In the genomic region with DNA sequence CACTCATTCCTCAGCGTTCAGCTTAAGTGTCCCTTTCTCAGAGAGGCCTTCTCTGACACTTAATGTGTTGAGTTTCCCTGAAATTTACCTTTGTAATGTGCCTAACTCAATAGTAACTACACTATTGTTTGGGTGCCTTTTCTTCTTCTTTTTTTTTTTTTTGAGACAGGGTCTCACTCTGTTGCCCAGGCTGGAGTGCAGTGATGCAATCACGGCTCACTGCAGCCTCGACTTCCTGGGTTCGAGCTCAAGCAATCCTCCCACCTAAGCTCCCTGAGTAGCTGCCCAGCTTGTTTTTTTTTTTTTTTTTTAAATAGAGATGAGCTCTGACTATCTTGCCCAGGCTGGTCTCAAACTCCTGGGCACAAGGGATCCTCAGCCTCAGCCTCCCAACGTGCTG, we compare ENCODE assay signal across 36 cellular contexts.
"Had no signal": no experiment of that assay in that cellular context is flagged by ENCODE, and none has a peak within 500 bp of the region (broad histone marks: within the 10 kb centered on the region; RNA-seq: fewer than 3 reads in every experiment).

No MANE protein-coding gene starts in this region.

- H3K27me3 ChIP-seq: adrenal gland, body of pancreas, brain microvascular endothelial cell, breast epithelium had no signal

- FAIRE-seq: astrocyte, colon, TTC549 had no signal

- H3K4me3 ChIP-seq: adrenal gland, body of pancreas, breast epithelium had no signal

- H3K36me3 Mint-ChIP-seq: activated CD4-positive, alpha-beta memory T cell treated with anti-CD3 and anti-CD28 coated beads for 36 hours; activated naive CD4-positive, alpha-beta T cell treated with anti-CD3 and anti-CD28 coated beads, Interleukin-2, amount 50 U/mL, for 72 hours; activated naive CD8-positive, alpha-beta T cell treated with anti-CD3 and anti-CD28 coated beads for 36 hours had no signal

- H3K36me3 ChIP-seq: brain microvascular endothelial cell, breast epithelium had no signal

- DNase-seq: activated CD4-positive, alpha-beta memory T cell treated with anti-CD3 and anti-CD28 coated beads for 36 hours; activated CD4-positive, alpha-beta T cell treated with anti-CD3 and anti-CD28 coated beads for 1 hour; activated CD4-positive, alpha-beta T cell treated with anti-CD3 and anti-CD28 coated beads for 36 hours; activated CD4-positive, alpha-beta T cell treated with anti-CD3 and anti-CD28 coated beads for 48 hours; activated CD4-positive, alpha-beta T cell treated with anti-CD3 and anti-CD28 coated beads, Interleukin-2, amount 10 ng/mL, durations not matched to agents 7 days and 5 days; activated CD4-positive, CD25-positive, alpha-beta regulatory T cell; activated CD8-positive, alpha-beta memory T cell treated with anti-CD3 and anti-CD28 coated beads, Interleukin-2, amount 50 U/mL, for 4 hours; activated CD8-positive, alpha-beta T cell treated with anti-CD3 and anti-CD28 coated beads for 36 hours; activated effector memory CD4-positive, alpha-beta T cell treated with anti-CD3 and anti-CD28 coated beads, Interleukin-2, amount 50 U/mL, for 16 hours; activated gamma-delta T cell treated with Interleukin-2 at 50 U/mL for 16 hours; activated naive CD4-positive, alpha-beta T cell; activated naive CD4-positive, alpha-beta T cell treated with anti-CD3 and anti-CD28 coated beads for 36 hours; activated naive CD4-positive, alpha-beta T cell treated with anti-CD3 and anti-CD28 coated beads, Interleukin-2, amount 50 U/mL, for 16 hours; activated naive CD8-positive, alpha-beta T cell treated with anti-CD3 and anti-CD28 coated beads for 36 hours; activated T-cell treated with anti-CD3 and anti-CD28 coated beads for 4 hours; activated T-cell treated with anti-CD3 and anti-CD28 coated beads, Interleukin-2, amount 50 U/mL, for 1 hour; activated T-cell treated with anti-CD3 and anti-CD28 coated beads, Interleukin-2, amount 50 U/mL, for 4 hours; activated T-cell treated with anti-CD3 and anti-CD28 coated beads, Interleukin-2, amount 50 U/mL, for 72 hours; adrenal gland; amniotic stem cell; aorta; body of pancreas; brain microvascular endothelial cell; central memory CD4-positive, alpha-beta T cell; T-helper 2 cell; T-helper 9 cell had no signal

- H3K27ac Mint-ChIP-seq: activated CD4-positive, alpha-beta memory T cell treated with anti-CD3 and anti-CD28 coated beads for 36 hours; activated CD4-positive, alpha-beta T cell treated with anti-CD3 and anti-CD28 coated beads for 36 hours; activated CD4-positive, alpha-beta T cell treated with anti-CD3 and anti-CD28 coated beads, Interleukin-2, amount 10 ng/mL, durations not matched to agents 7 days and 5 days; activated CD8-positive, alpha-beta T cell treated with anti-CD3 and anti-CD28 coated beads for 36 hours; activated naive CD4-positive, alpha-beta T cell treated with anti-CD3 and anti-CD28 coated beads for 36 hours; activated naive CD8-positive, alpha-beta T cell treated with anti-CD3 and anti-CD28 coated beads for 36 hours; activated T-cell treated with anti-CD3 and anti-CD28 coated beads, Interleukin-2, amount 50 U/mL, for 72 hours; activated T-helper 1 cell treated with anti-CD3 and anti-CD28 coated beads, Interleukin-12 subunit alpha, Interleukin-12 subunit beta, Interleukin-2, Interleukin-4 antibody, amounts not matched to agents 30 ng/mL and 10 ng/mL and 1 ng/mL, durations not matched to agents 14 hours and 24 hours and 36 hours; activated T-helper 17 cell treated with anti-CD3 and anti-CD28 coated beads, Interleukin-2, amount 50 U/mL, for 72 hours; T-helper 2 cell treated with Interferon-gamma antibody and Interleukin-4, amounts not matched to agents 5 μg/mL and 100 μg/mL, for 36 hours had no signal

- H3K27ac ChIP-seq: adrenal gland, body of pancreas, brain microvascular endothelial cell, breast epithelium, VCaP had no signal

- H3K4me1 Mint-ChIP-seq: activated CD4-positive, alpha-beta T cell treated with anti-CD3 and anti-CD28 coated beads for 36 hours; activated CD4-positive, alpha-beta T cell treated with anti-CD3 and anti-CD28 coated beads, Interleukin-2, amount 10 ng/mL, durations not matched to agents 7 days and 5 days; activated naive CD8-positive, alpha-beta T cell treated with anti-CD3 and anti-CD28 coated beads for 36 hours; activated T-helper 17 cell treated with anti-CD3 and anti-CD28 coated beads, Interleukin-2, amount 50 U/mL, for 72 hours had no signal

- H3K9me3 ChIP-seq: adrenal gland, body of pancreas, breast epithelium had no signal

- ATAC-seq: activated CD4-positive, alpha-beta T cell treated with anti-CD3 and anti-CD28 coated beads for 36 hours; activated CD4-positive, CD25-positive, alpha-beta regulatory T cell treated with anti-CD3 and anti-CD28 coated beads, Interleukin-2, amount 50 U/mL, for 24 hours; activated CD8-positive, alpha-beta T cell treated with anti-CD3 and anti-CD28 coated beads for 36 hours; activated naive CD4-positive, alpha-beta T cell treated with anti-CD3 and anti-CD28 coated beads, Interleukin-2, amount 50 U/mL, for 72 hours; activated T-cell treated with anti-CD3 and anti-CD28 coated beads, Interleukin-2, amount 50 U/mL, for 4 hours; activated T-cell treated with anti-CD3 and anti-CD28 coated beads, Interleukin-2, amount 50 U/mL, for 72 hours; activated T-helper 17 cell treated with anti-CD3 and anti-CD28 coated beads, Interleukin-2, amount 50 U/mL, for 72 hours; body of pancreas had no signal

- H3K9me3 Mint-ChIP-seq: activated CD4-positive, alpha-beta memory T cell treated with anti-CD3 and anti-CD28 coated beads for 36 hours; activated CD4-positive, alpha-beta T cell treated with anti-CD3 and anti-CD28 coated beads, Interleukin-2, amount 10 ng/mL, durations not matched to agents 7 days and 5 days; activated CD8-positive, alpha-beta T cell treated with anti-CD3 and anti-CD28 coated beads for 36 hours; activated naive CD4-positive, alpha-beta T cell treated with anti-CD3 and anti-CD28 coated beads for 36 hours; activated naive CD4-positive, alpha-beta T cell treated with anti-CD3 and anti-CD28 coated beads, Interleukin-2, amount 50 U/mL, for 72 hours; activated naive CD8-positive, alpha-beta T cell treated with anti-CD3 and anti-CD28 coated beads for 36 hours; activated T-cell treated with anti-CD3 and anti-CD28 coated beads, Interleukin-2, amount 50 U/mL, for 4 hours; activated T-cell treated with anti-CD3 and anti-CD28 coated beads, Interleukin-2, amount 50 U/mL, for 72 hours; activated T-helper 1 cell treated with anti-CD3 and anti-CD28 coated beads, Interleukin-12 subunit alpha, Interleukin-12 subunit beta, Interleukin-2, Interleukin-4 antibody, amounts not matched to agents 30 ng/mL and 10 ng/mL and 1 ng/mL, durations not matched to agents 14 hours and 24 hours and 36 hours; activated T-helper 17 cell treated with anti-CD3 and anti-CD28 coated beads, Interleukin-2, amount 50 U/mL, for 72 hours; T-helper 2 cell treated with Interferon-gamma antibody and Interleukin-4, amounts not matched to agents 5 μg/mL and 100 μg/mL, for 36 hours had no signal

- H3K4me1 ChIP-seq: body of pancreas, breast epithelium had no signal

- H3K4me3 Mint-ChIP-seq: activated CD4-positive, alpha-beta memory T cell treated with anti-CD3 and anti-CD28 coated beads for 36 hours; activated CD4-positive, alpha-beta T cell treated with anti-CD3 and anti-CD28 coated beads for 36 hours; activated CD4-positive, alpha-beta T cell treated with anti-CD3 and anti-CD28 coated beads, Interleukin-2, amount 10 ng/mL, durations not matched to agents 7 days and 5 days; activated CD8-positive, alpha-beta T cell treated with anti-CD3 and anti-CD28 coated beads for 36 hours; activated naive CD4-positive, alpha-beta T cell treated with anti-CD3 and anti-CD28 coated beads for 36 hours; activated naive CD8-positive, alpha-beta T cell treated with anti-CD3 and anti-CD28 coated beads for 36 hours; activated T-cell treated with anti-CD3 and anti-CD28 coated beads, Interleukin-2, amount 50 U/mL, for 4 hours; activated T-cell treated with anti-CD3 and anti-CD28 coated beads, Interleukin-2, amount 50 U/mL, for 72 hours; activated T-helper 1 cell treated with anti-CD3 and anti-CD28 coated beads, Interleukin-12 subunit alpha, Interleukin-12 subunit beta, Interleukin-2, Interleukin-4 antibody, amounts not matched to agents 30 ng/mL and 10 ng/mL and 1 ng/mL, durations not matched to agents 14 hours and 24 hours and 36 hours; activated T-helper 17 cell treated with anti-CD3 and anti-CD28 coated beads, Interleukin-2, amount 50 U/mL, for 72 hours; T-helper 2 cell treated with Interferon-gamma antibody and Interleukin-4, amounts not matched to agents 5 μg/mL and 100 μg/mL, for 36 hours had no signal
